ENCODE assay signal across 11 cellular contexts in genomic region chr7:74082770-74083116, GRCh38. TPM values are rescaled to one million over a fixed set of nuclear protein-coding genes. Genes with fewer than 3 reads are reported as not detected.
A peak's percentile ranks its signal among the peaks of the same experiment; 100 is the strongest.
DNase-seq lines count a peak whose midpoint lies in the region; ATAC-seq, FAIRE-seq and TF ChIP-seq lines count a peak whose summit lies in the region.
"Had no signal": no experiment of that assay in that cellular context is flagged by ENCODE, and none has a peak within 500 bp of the region (broad histone marks: within the 10 kb centered on the region; RNA-seq: fewer than 3 reads in every experiment).

No MANE protein-coding gene starts in this region.

- intact Hi-C loops in activated CD8-positive, alpha-beta T cell treated with anti-CD3 and anti-CD28 coated beads for 36 hours (cut with micrococcal nuclease), result loop anchor here (5.0 kb wide), 1 partner anchor 195 kb away; no protein-coding TSS in a partner anchor
- intact Hi-C loops in HepG2 (cut with micrococcal nuclease; ENCODE audit: unreplicated experiment), result no loop called here

- FAIRE-seq in HepG2 (lab: Jason Lieb, UNC), result no peak
- FAIRE-seq: endometrium, RCC 7860 had no signal

- H4K20me1 ChIP-seq in HepG2 (ENCODE audit: insufficient read depth, low read length), result no peaks in the 10 kb centered on the region

- no peak for TF ChIP-seq POLR2A in HepG2 (IDR thresholded peaks at IDR 0.05; ENCODE audit: insufficient read depth in 1 of 2, low read depth in 2 of 2, low read length in 2 of 2)

- no peak for TF ChIP-seq CTCF in 22Rv1 (IDR thresholded peaks at IDR 0.05)
- no peak for TF ChIP-seq CTCF in activated CD8-positive, alpha-beta T cell treated with anti-CD3 and anti-CD28 coated beads for 36 hours (IDR thresholded peaks at IDR 0.05)
- no peak for TF ChIP-seq CTCF in HepG2 (CRISPR knock-in tag; IDR thresholded peaks at IDR 0.05)

- no peaks in the 10 kb centered on the region for H3K9me3 ChIP-seq in HepG2 (ENCODE audit: low read length)
- H3K9me3 ChIP-seq: thoracic aorta had no signal

- no peaks in the 10 kb centered on the region for H3K27me3 Mint-ChIP-seq in activated CD8-positive, alpha-beta T cell treated with anti-CD3 and anti-CD28 coated beads for 36 hours

- no peaks in the 10 kb centered on the region for H3K79me2 ChIP-seq in HepG2 (ENCODE audit: insufficient read depth, low read length)

- in situ Hi-C loops in HepG2 (cut with HindIII; ENCODE audit: extremely low pct_ligation_motif_present, low pct_unique_long_range_greater_than_20kb), result no loop called here

- no peaks in the 10 kb centered on the region for H3K36me3 ChIP-seq in HepG2 (replicated peaks in 1 of 2; ENCODE audit: control insufficient read depth in 1 of 2, insufficient read depth in 2 of 2, low read length in 2 of 2)
- H3K36me3 ChIP-seq: thoracic aorta had no signal

- ATAC-seq in activated CD8-positive, alpha-beta T cell treated with anti-CD3 and anti-CD28 coated beads for 36 hours, result no peak
- ATAC-seq in HepG2 (no peak), HG03175 (IDR thresholded peaks at IDR 0.05; ENCODE audit: unreplicated experiment) (no peak)

- CTCF ChIA-PET in activated CD8-positive, alpha-beta T cell treated with anti-CD3 and anti-CD28 coated beads for 36 hours (lab: Charles Lee), result interaction anchor here (1.1 to 3.2 kb wide), 2 partner anchors 15 to 101 kb away, joined by 4 to 17 read pairs; no protein-coding TSS in a partner anchor
- CTCF ChIA-PET in HepG2 (lab: Yijun Ruan, JAX; ENCODE audit: low intra/inter-chr PET ratio, low total read pairs), result no interaction called here

- peak overlapping the region; percentile 71; the same call in 1 of the 2 replicates for H3K27ac ChIP-seq in 22Rv1
- no peak overlapping the region for H3K27ac ChIP-seq in HepG2 (ENCODE audit: extremely low read length, insufficient read depth, low read length)
- H3K27ac ChIP-seq: thoracic aorta had no signal

- POLR2A ChIA-PET in activated CD8-positive, alpha-beta T cell treated with anti-CD3 and anti-CD28 coated beads for 36 hours (lab: Charles Lee), result interaction anchor here (0.6 to 6.4 kb wide), 4 partner anchors 11 to 87 kb away, joined by 3 to 33 read pairs (median 4); no protein-coding TSS in a partner anchor
- POLR2A ChIA-PET in HepG2 (lab: Yijun Ruan, JAX), result interaction anchor here (1.4 kb wide), 1 partner anchor 92 kb away, joined by 5 read pairs; no protein-coding TSS in a partner anchor

- peaks cover 8% of the 10 kb centered on the region for H3K4me1 Mint-ChIP-seq in activated CD8-positive, alpha-beta T cell treated with anti-CD3 and anti-CD28 coated beads for 36 hours (ENCODE audit: low read depth)

- H3K27me3 ChIP-seq in HepG2 (ENCODE audit: control insufficient read depth in 1 of 2, insufficient read depth in 2 of 2, low read length in 2 of 2), result no peaks in the 10 kb centered on the region

- no peak for TF ChIP-seq EP300 in HepG2 (IDR thresholded peaks at IDR 0.05; ENCODE audit: low read depth in 2 of 2, low read length in 2 of 2)
- TF ChIP-seq EP300 in HepG2 (CRISPR knock-in tag; IDR thresholded peaks at IDR 0.05; ENCODE audit: borderline replicate concordance), result no peak

- peak overlapping the region; percentile 90 for H3K4me2 ChIP-seq in HepG2 (ENCODE audit: low read depth, low read length)

- no peak for TF ChIP-seq RAD21 in HepG2 (CRISPR knock-in tag; IDR thresholded peaks at IDR 0.05)

- H3K27ac Mint-ChIP-seq in activated CD8-positive, alpha-beta T cell treated with anti-CD3 and anti-CD28 coated beads for 36 hours, result no peak overlapping the region

- peak overlapping the region; percentile 71 for H3K4me3 Mint-ChIP-seq in activated CD8-positive, alpha-beta T cell treated with anti-CD3 and anti-CD28 coated beads for 36 hours

- BruUV-seq in HepG2 (replicated peaks; lab: Mats Ljungman, UMichigan), result no TSS peak

- H2AFZ ChIP-seq in HepG2 (ENCODE audit: low read length), result no peak overlapping the region

- peak overlapping the region; percentile 45 to 68 (median 55); a peak in 4 of 6 replicates for H3K4me3 ChIP-seq in HepG2 (replicated peaks in 1 of 3; ENCODE audit: insufficient read depth in 1 of 3, low read depth in 2 of 3, low read length in 3 of 3)

- 72% methylated on average over 8 of the region's 9 CpGs for WGBS in HepG2 (ENCODE audit: low lambda C conversion rate)

- DNase-seq in Daoy (ENCODE audit: low read depth) (peak; percentile 21), HepG2 (ENCODE audit: low spot score) (no peak), T-helper 9 cell (no peak), UCSD-AML1 (lab: John Stamatoyannopoulos, UW; ENCODE audit: unreplicated experiment) (no peak), 8988T (no peak)
- no peak for DNase-seq in activated CD8-positive, alpha-beta T cell treated with anti-CD3 and anti-CD28 coated beads for 36 hours

- H3K4me1 ChIP-seq in HepG2 (ENCODE audit: insufficient read depth, low read length), result peaks cover 18% of the 10 kb centered on the region

- peak overlapping the region; percentile 62 for H3K9ac ChIP-seq in HepG2 (ENCODE audit: insufficient read depth, low read depth, low read length)

- H3K9me3 Mint-ChIP-seq in activated CD8-positive, alpha-beta T cell treated with anti-CD3 and anti-CD28 coated beads for 36 hours, result no peaks in the 10 kb centered on the region

- H3K36me3 Mint-ChIP-seq in activated CD8-positive, alpha-beta T cell treated with anti-CD3 and anti-CD28 coated beads for 36 hours (ENCODE audit: low read depth), result peaks cover 8% of the 10 kb centered on the region

TF ChIP-seq in HepG2, 621 proteins besides CTCF, POLR2A, EP300 and RAD21 (continues in another document):
- TF ChIP-seq DNMT1 (CRISPR knock-in tag; IDR thresholded peaks at IDR 0.05), result 0 out of 2 replicates have a peak, but pooled peaks have one; percentile 50

RNA-seq across cellular contexts. Expression of gene LIMK1, which starts 0.9 kb away (rescaled TPM):
- total RNA-seq in Daoy (2014; rRNA removed; shearing (Covaris generic)), result 41.0 and 52.2 TPM in 2 replicates
- 10 to 100 TPM; 17.8 to 20.8 TPM for total RNA-seq in activated CD8-positive, alpha-beta T cell treated with anti-CD3 and anti-CD28 coated beads for 36 hours
- total RNA-seq in HepG2 (2016; rRNA removed; fragmentation: Illumina TruSeq; extraction: Trizol), result 8.2 and 8.9 TPM in 2 replicates
- 4.6 and 5.6 TPM in 2 replicates for total RNA-seq in HepG2 (2016; cell fraction: cytosol; rRNA removed; fragmentation: Illumina TruSeq; extraction: Trizol; ENCODE audit: low read depth)
- 6.7 and 8.6 TPM in 2 replicates for total RNA-seq in HepG2 (2016; cell fraction: insoluble cytoplasmic fraction; rRNA removed; fragmentation: Illumina TruSeq; extraction: Trizol)
- 16.3 and 16.4 TPM in 2 replicates for total RNA-seq in HepG2 (2016; cell fraction: membrane; rRNA removed; fragmentation: Illumina TruSeq; extraction: Trizol)
- total RNA-seq in HepG2 (2016; cell fraction: nucleus; rRNA removed; fragmentation: Illumina TruSeq; extraction: Trizol), result 6.6 TPM in 2 replicates
- polyA plus RNA-seq in HepG2 (2011; rRNA removed), result 18.8 and 22.5 TPM in 2 replicates
- 12.2 and 13.7 TPM in 2 replicates for polyA plus RNA-seq in HepG2 (2011; cell fraction: cytosol; rRNA removed)
- 28.7 and 31.1 TPM in 2 replicates for polyA plus RNA-seq in HepG2 (2011; cell fraction: nucleus; rRNA removed)
- 8.3 and 10.9 TPM in 2 replicates for polyA plus RNA-seq in HepG2 (2012)
- polyA plus RNA-seq in HepG2 (2016; cell fraction: cytosol; fragmentation: Illumina TruSeq; extraction: Trizol; ENCODE audit: low read depth), result 7.5 and 8.7 TPM in 2 replicates
- 10.6 and 14.3 TPM in 2 replicates for polyA plus RNA-seq in HepG2 (2016; cell fraction: insoluble cytoplasmic fraction; fragmentation: Illumina TruSeq; extraction: Trizol; ENCODE audit: low read depth)
- polyA plus RNA-seq in HepG2 (2016; cell fraction: membrane; fragmentation: Illumina TruSeq; extraction: Trizol; ENCODE audit: low read depth), result 18.8 and 20.9 TPM in 2 replicates
- polyA plus RNA-seq in HepG2 (2016; cell fraction: nucleus; fragmentation: Illumina TruSeq; extraction: Trizol; ENCODE audit: insufficient read depth, low read depth), result 14.4 and 15.5 TPM in 2 replicates
- 36.5 and 57.3 TPM in 2 replicates for polyA minus RNA-seq in HepG2 (2011; rRNA and poly(A)+ RNA removed; ENCODE audit: low replicate concordance)
- 10.0 and 11.6 TPM in 2 replicates for polyA minus RNA-seq in HepG2 (2011; cell fraction: cytosol; rRNA and poly(A)+ RNA removed)
- polyA minus RNA-seq in HepG2 (2011; cell fraction: nucleus; rRNA and poly(A)+ RNA removed), result 4.1 and 4.8 TPM in 2 replicates

RNA-seq across cellular contexts. Expression of gene ELN, which starts 54.8 kb away (rescaled TPM):
- 0.06 and 0.23 TPM in 2 replicates for total RNA-seq in Daoy (2014; rRNA removed; shearing (Covaris generic))
- total RNA-seq in activated CD8-positive, alpha-beta T cell treated with anti-CD3 and anti-CD28 coated beads for 36 hours, result not detected
- 0.08 and 0.15 TPM in 2 replicates for total RNA-seq in HepG2 (2016; rRNA removed; fragmentation: Illumina TruSeq; extraction: Trizol)
- not detected in 2 replicates for total RNA-seq in HepG2 (2016; cell fraction: cytosol; rRNA removed; fragmentation: Illumina TruSeq; extraction: Trizol; ENCODE audit: low read depth)
- total RNA-seq in HepG2 (2016; cell fraction: insoluble cytoplasmic fraction; rRNA removed; fragmentation: Illumina TruSeq; extraction: Trizol), result 0.12 and 0.15 TPM in 2 replicates
- total RNA-seq in HepG2 (2016; cell fraction: membrane; rRNA removed; fragmentation: Illumina TruSeq; extraction: Trizol), result 0.10 TPM in 1 of 2 replicates, not detected in the other
- not detected in 2 replicates for total RNA-seq in HepG2 (2016; cell fraction: nucleus; rRNA removed; fragmentation: Illumina TruSeq; extraction: Trizol)
- polyA plus RNA-seq in HepG2 (2011; rRNA removed), result 0.37 and 0.46 TPM in 2 replicates
- polyA plus RNA-seq in HepG2 (2011; cell fraction: cytosol; rRNA removed), result 0.28 and 0.43 TPM in 2 replicates
- 0.21 and 0.71 TPM in 2 replicates for polyA plus RNA-seq in HepG2 (2011; cell fraction: nucleus; rRNA removed)
- 0.24 and 0.31 TPM in 2 replicates for polyA plus RNA-seq in HepG2 (2012)
- 0.03 and 0.06 TPM in 2 replicates for polyA plus RNA-seq in HepG2 (2016; cell fraction: cytosol; fragmentation: Illumina TruSeq; extraction: Trizol; ENCODE audit: low read depth)
- 0.22 and 0.34 TPM in 2 replicates for polyA plus RNA-seq in HepG2 (2016; cell fraction: insoluble cytoplasmic fraction; fragmentation: Illumina TruSeq; extraction: Trizol; ENCODE audit: low read depth)
- 0.05 and 0.07 TPM in 2 replicates for polyA plus RNA-seq in HepG2 (2016; cell fraction: membrane; fragmentation: Illumina TruSeq; extraction: Trizol; ENCODE audit: low read depth)
- 0.33 TPM in 2 replicates for polyA plus RNA-seq in HepG2 (2016; cell fraction: nucleus; fragmentation: Illumina TruSeq; extraction: Trizol; ENCODE audit: insufficient read depth, low read depth)
- polyA minus RNA-seq in HepG2 (2011; rRNA and poly(A)+ RNA removed; ENCODE audit: low replicate concordance), result 0.05 and 0.12 TPM in 2 replicates
- polyA minus RNA-seq in HepG2 (2011; cell fraction: cytosol; rRNA and poly(A)+ RNA removed), result 0.62 TPM in 1 of 2 replicates, not detected in the other
- polyA minus RNA-seq in HepG2 (2011; cell fraction: nucleus; rRNA and poly(A)+ RNA removed), result not detected in 2 replicates
